ENCODE assay signal across 6 cellular contexts in genomic region chr15:21062619-21063163, GRCh38.
DNase-seq lines count a peak whose midpoint lies in the region; ATAC-seq, FAIRE-seq and TF ChIP-seq lines count a peak whose summit lies in the region.
"Not testable (repeated sequence)": the region's sequence is repeated elsewhere in the genome, so short reads cannot be mapped to it uniquely, and the experiment has no call there.

No MANE protein-coding gene starts in this region.

- H3K27me3 ChIP-seq in K562 (ENCODE audit: control insufficient read depth in 2 of 2, insufficient read depth in 2 of 2, low read length in 2 of 2); right cardiac atrium (ENCODE audit: control insufficient read depth, insufficient read depth): not testable (repeated sequence)

- not testable (repeated sequence) for H3K9me3 Mint-ChIP-seq in stimulated activated memory B cell treated with anti-CD40 and anti-IgM and Interleukin-4, amounts not matched to agents 10 μg/mL and 1 μg/mL and 100 μg/mL, for 72 hours

- H3K9ac ChIP-seq in K562 (ENCODE audit: insufficient read depth in 1 of 2, low read depth in 2 of 2, low read length in 2 of 2), result not testable (repeated sequence)

- not testable (repeated sequence) for H3K36me3 Mint-ChIP-seq in stimulated activated memory B cell treated with anti-CD40 and anti-IgM and Interleukin-4, amounts not matched to agents 10 μg/mL and 1 μg/mL and 100 μg/mL, for 72 hours

- WGBS in K562 (ENCODE audit: insufficient coverage, low coverage, missing lambda C conversion rate), result 0% methylated on average over 1 of the region's 6 CpGs
- 39% methylated on average over 5 of the region's 6 CpGs for WGBS in right cardiac atrium

- H3K4me1 ChIP-seq in K562 (replicated peaks in 1 of 2; ENCODE audit: control insufficient read depth in 2 of 2, insufficient read depth in 2 of 2, low read length in 2 of 2); right cardiac atrium (ENCODE audit: control insufficient read depth, insufficient read depth, low read length); mucosa of descending colon (ENCODE audit: low read depth): not testable (repeated sequence)

- not testable (repeated sequence) for H4K20me1 ChIP-seq in K562 (replicated peaks; ENCODE audit: control insufficient read depth, insufficient read depth, low read length)

- H2AFZ ChIP-seq in K562 (ENCODE audit: low read depth, low read length), result not testable (repeated sequence)

- H3K27me3 Mint-ChIP-seq in stimulated activated memory B cell treated with anti-CD40 and anti-IgM and Interleukin-4, amounts not matched to agents 10 μg/mL and 1 μg/mL and 100 μg/mL, for 72 hours, result not testable (repeated sequence)

- H3K9me1 ChIP-seq in K562 (ENCODE audit: control insufficient read depth, insufficient read depth, low read length), result not testable (repeated sequence)

- DNase-seq in Jurkat, Clone E6-1 (ENCODE audit: low read depth, low spot score), result peak; percentile 1
- DNase-seq in K562 (ENCODE audit: extremely low read depth in 1 of 4, low spot score in 3 of 4); mucosa of descending colon; urothelium cell line (ENCODE audit: low spot score): not testable (repeated sequence)
- DNase-seq in right cardiac atrium, result peak in 1 of 3 donors; percentile 10

- not testable (repeated sequence) for TF ChIP-seq CTCF in K562 (IDR thresholded peaks at IDR 0.05 in 2 of 3, conservative IDR thresholded peaks at IDR 0.05 in 1 of 3; ENCODE audit: insufficient read depth in 2 of 3, low read depth in 1 of 3, low read length in 3 of 3); mucosa of descending colon (IDR thresholded peaks at IDR 0.05)

- H3K9me3 ChIP-seq in K562 (replicated peaks; ENCODE audit: control insufficient read depth, insufficient read depth, low read depth, low read length); right cardiac atrium (ENCODE audit: control insufficient read depth, low read length); mucosa of descending colon: not testable (repeated sequence)

- TF ChIP-seq POLR2A in K562 (conservative IDR thresholded peaks at IDR 0.05), result not testable (repeated sequence)

- not testable (repeated sequence) for H3K4me3 Mint-ChIP-seq in stimulated activated memory B cell treated with anti-CD40 and anti-IgM and Interleukin-4, amounts not matched to agents 10 μg/mL and 1 μg/mL and 100 μg/mL, for 72 hours

- not testable (repeated sequence) for H3K4me1 Mint-ChIP-seq in stimulated activated memory B cell treated with anti-CD40 and anti-IgM and Interleukin-4, amounts not matched to agents 10 μg/mL and 1 μg/mL and 100 μg/mL, for 72 hours

- not testable (repeated sequence) for H3K79me2 ChIP-seq in K562 (ENCODE audit: control insufficient read depth, insufficient read depth, low read length)

- not testable (repeated sequence) for TF ChIP-seq RAD21 in K562 (CRISPR knock-in tag; conservative IDR thresholded peaks at IDR 0.05 in 1 of 2, IDR thresholded peaks at IDR 0.05 in 1 of 2)

- POLR2A ChIA-PET in K562 (lab: Yijun Ruan, JAX), result not testable (repeated sequence)

- in situ Hi-C loops in K562 (cut with MboI), result loop anchor here (10.0 kb wide), 2 partner anchors 418 to 998 kb away; no protein-coding TSS in a partner anchor

- H3K36me3 ChIP-seq in K562 (ENCODE audit: control insufficient read depth, insufficient read depth, low read length); mucosa of descending colon (ENCODE audit: low read depth): not testable (repeated sequence)

- not testable (repeated sequence) for TF ChIP-seq EP300 in K562 (IDR thresholded peaks at IDR 0.05; ENCODE audit: low read length)

- BruUV-seq in K562 (replicated peaks; lab: Mats Ljungman, UMichigan), result not testable (repeated sequence)

- not testable (repeated sequence) for H3K4me2 ChIP-seq in K562 (ENCODE audit: insufficient read depth, low read length)

- H3K27ac ChIP-seq in K562 (ENCODE audit: extremely low read depth, low read depth, low read length); right cardiac atrium (ENCODE audit: low read length): not testable (repeated sequence)

- FAIRE-seq in K562 (lab: Jason Lieb, UNC), result not testable (repeated sequence)
- peak; percentile 48 for FAIRE-seq in urothelium cell line (lab: Jason Lieb, UNC)

- CTCF ChIA-PET in K562 (lab: Yijun Ruan, JAX; ENCODE audit: low intra/inter-chr PET ratio), result not testable (repeated sequence)

- peak; percentile 86 for ATAC-seq in K562
- peak; percentile 20 to 50 for ATAC-seq in right cardiac atrium
- ATAC-seq in mucosa of descending colon, result peak; percentile 7
- peak; percentile 31 for ATAC-seq in stimulated activated memory B cell treated with anti-CD40 and anti-IgM and Interleukin-4, amounts not matched to agents 10 μg/mL and 1 μg/mL and 100 μg/mL, for 72 hours

- intact Hi-C loops in K562 (cut with micrococcal nuclease); right cardiac atrium (cut with DNase I); mucosa of descending colon (cut with DNase I, micrococcal nuclease): not testable (repeated sequence)

- H3K4me3 ChIP-seq in Jurkat, Clone E6-1 (ENCODE audit: low read length); K562; right cardiac atrium (ENCODE audit: low read length); mucosa of descending colon: not testable (repeated sequence)

- H3K27ac Mint-ChIP-seq in stimulated activated memory B cell treated with anti-CD40 and anti-IgM and Interleukin-4, amounts not matched to agents 10 μg/mL and 1 μg/mL and 100 μg/mL, for 72 hours, result not testable (repeated sequence)

Comparison
In these comparisons a context has a peak if more than half of its experiments do, and no peak if none do; other contexts are left out.
1. ATAC-seq: peak in every context shown above with its lines; median percentile 86 in K562; 35 in right cardiac atrium; 31 in stimulated activated memory B cell treated with anti-CD40 and anti-IgM and Interleukin-4, amounts not matched to agents 10 μg/mL and 1 μg/mL and 100 μg/mL, for 72 hours; 7 in mucosa of descending colon.